Comparison of ENCODE assay signal across 8 cellular contexts in the genomic region with DNA sequence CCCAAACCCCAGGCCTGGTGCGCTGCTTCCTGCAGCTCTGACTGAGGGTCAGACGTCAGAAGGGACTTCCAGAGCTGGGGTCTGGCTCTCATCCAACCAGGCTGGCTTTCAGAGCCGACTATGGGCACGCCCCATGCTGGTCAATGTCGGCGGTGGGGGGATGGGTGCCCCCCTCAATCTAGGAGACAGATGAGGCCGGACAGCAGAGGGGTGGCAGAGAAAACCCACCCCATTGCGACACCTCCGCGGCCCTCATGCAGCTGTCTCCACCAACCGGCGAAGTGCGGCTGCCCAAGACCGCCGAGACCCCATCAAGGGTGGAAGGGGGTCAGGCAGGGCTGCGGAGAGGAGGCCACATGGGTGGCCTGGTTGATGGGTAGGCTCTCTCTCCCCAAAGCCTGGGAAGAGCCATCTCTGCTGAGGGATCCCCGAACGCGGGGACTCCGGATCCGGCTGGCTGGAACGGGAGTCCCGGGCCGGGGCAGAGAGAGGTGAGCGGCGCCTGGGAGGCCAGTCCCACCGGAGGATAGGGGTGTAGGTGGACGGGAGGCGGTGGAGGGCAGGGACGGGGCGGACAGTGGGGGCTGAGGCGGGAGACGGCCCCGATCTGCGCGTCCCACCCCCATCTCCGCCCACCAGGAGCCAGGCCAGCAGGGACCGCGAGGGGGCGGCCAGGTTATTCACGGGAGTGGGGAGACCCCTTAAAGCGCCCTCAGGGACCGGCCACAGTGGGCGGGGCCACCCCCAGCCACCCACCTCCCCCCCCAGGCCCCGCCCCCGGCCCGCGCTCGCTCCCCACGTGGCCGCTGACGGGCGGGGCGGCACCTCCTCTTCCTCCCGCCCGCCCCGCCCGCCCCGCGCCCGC. TPM values are rescaled to one million over a fixed set of nuclear protein-coding genes. Genes with fewer than 3 reads are reported as not detected.
DNase-seq lines count a peak whose midpoint lies in the region; ATAC-seq and TF ChIP-seq lines count a peak whose summit lies in the region.

A gene (plus strand): TSS at position 864 of the 865 bp plus-strand sequence. CDS start 11,748 bp downstream, outside the sequence.

- H3K36me3 ChIP-seq in BLaER1 (peaks cover 26% of the 10 kb centered on the region), mesodermal cell (ENCODE audit: control insufficient read depth, insufficient read depth, low read length) (peaks cover 20% of the 10 kb centered on the region)

- H3K4me1 ChIP-seq in BLaER1 (peaks cover 71% of the 10 kb centered on the region), mesodermal cell (ENCODE audit: control insufficient read depth, insufficient read depth, low read length, poor library complexity, severe bottlenecking) (peaks cover 35% of the 10 kb centered on the region)

- H4K20me1 ChIP-seq in BLaER1, result peaks cover 44% of the 10 kb centered on the region

- peak within 1 kb of the TSS; percentile 73 for H3K4me3 Mint-ChIP-seq in activated CD8-positive, alpha-beta memory T cell treated with anti-CD3 and anti-CD28 coated beads, Interleukin-2, amount 10 ng/mL, durations not matched to agents 7 days and 5 days

- no peak within 1 kb of the TSS for H3K27ac Mint-ChIP-seq in activated CD8-positive, alpha-beta memory T cell treated with anti-CD3 and anti-CD28 coated beads, Interleukin-2, amount 10 ng/mL, durations not matched to agents 7 days and 5 days

- no peaks in the 10 kb centered on the region for H3K27me3 ChIP-seq in BLaER1

- peak within 1 kb of the TSS; percentile 100 for H3K4me2 ChIP-seq in BLaER1

- peak within 1 kb of the TSS; percentile 99 for H3K4me3 ChIP-seq in BLaER1
- H3K4me3 ChIP-seq in epithelial cell of esophagus (ENCODE audit: low read length), result peak within 1 kb of the TSS; percentile 58
- peak within 1 kb of the TSS; percentile 89 for H3K4me3 ChIP-seq in mesodermal cell (ENCODE audit: extremely low read depth, insufficient read depth, low read length, poor library complexity, severe bottlenecking)

- H3K27me3 Mint-ChIP-seq in activated CD8-positive, alpha-beta memory T cell treated with anti-CD3 and anti-CD28 coated beads, Interleukin-2, amount 10 ng/mL, durations not matched to agents 7 days and 5 days, result no peaks in the 10 kb centered on the region

- H3K27ac ChIP-seq in BLaER1 (peak within 1 kb of the TSS; percentile 97), mesodermal cell (ENCODE audit: low read depth, low read length, severe bottlenecking) (peak within 1 kb of the TSS; percentile 45)

- DNase-seq in NCI-H2227 (lab: John Stamatoyannopoulos, UW; ENCODE audit: unreplicated experiment), result peak; percentile 65
- peak; percentile 53 for DNase-seq in activated CD8-positive, alpha-beta memory T cell treated with anti-CD3 and anti-CD28 coated beads, Interleukin-2, amount 10 ng/mL, durations not matched to agents 7 days and 5 days
- peak; percentile 63 for DNase-seq in epithelial cell of esophagus (ENCODE audit: low read depth)
- DNase-seq in stimulated activated naive CD8-positive, alpha-beta T cell treated with anti-CD3 and anti-CD28 coated beads, Interleukin-15, Interleukin-2, amounts not matched to agents 100 U/mL and 50 U/mL, for 24 hours, result peak; percentile 70

- WGBS in mesodermal cell (ENCODE audit: insufficient coverage in 2 of 2), 2 experiments, result 17 to 34% methylated on average over 27 to 39 of the region's 61 CpGs

- ATAC-seq in GM19438 (IDR thresholded peaks at IDR 0.05; ENCODE audit: low read depth, unreplicated experiment) (peak; percentile 48), HG02884 (IDR thresholded peaks at IDR 0.05; ENCODE audit: unreplicated experiment) (no peak)
- peak; percentile 70 for ATAC-seq in activated CD8-positive, alpha-beta memory T cell treated with anti-CD3 and anti-CD28 coated beads, Interleukin-2, amount 10 ng/mL, durations not matched to agents 7 days and 5 days
- peak; percentile 54 for ATAC-seq in stimulated activated naive CD8-positive, alpha-beta T cell treated with anti-CD3 and anti-CD28 coated beads, Interleukin-15, Interleukin-2, amounts not matched to agents 100 U/mL and 50 U/mL, for 24 hours

- no peak for TF ChIP-seq CTCF in epithelial cell of esophagus (IDR thresholded peaks at IDR 0.05; ENCODE audit: insufficient read depth, low read depth, low read length, missing control alignments)

- peak within 1 kb of the TSS; percentile 97 for H3K9ac ChIP-seq in BLaER1

- H3K36me3 Mint-ChIP-seq in activated CD8-positive, alpha-beta memory T cell treated with anti-CD3 and anti-CD28 coated beads, Interleukin-2, amount 10 ng/mL, durations not matched to agents 7 days and 5 days, result no peaks in the 10 kb centered on the region

- H3K9me3 ChIP-seq in BLaER1, result no peaks in the 10 kb centered on the region
- H3K9me3 ChIP-seq in mesodermal cell (ENCODE audit: control insufficient read depth, low read length), result no peaks in the 10 kb centered on the region

- no peaks in the 10 kb centered on the region for H3K9me3 Mint-ChIP-seq in activated CD8-positive, alpha-beta memory T cell treated with anti-CD3 and anti-CD28 coated beads, Interleukin-2, amount 10 ng/mL, durations not matched to agents 7 days and 5 days (ENCODE audit: low read depth)

- CTCF ChIA-PET in activated CD8-positive, alpha-beta memory T cell treated with anti-CD3 and anti-CD28 coated beads, Interleukin-2, amount 10 ng/mL, durations not matched to agents 7 days and 5 days (lab: Charles Lee), result interaction anchor here (2.3 to 3.2 kb wide), 2 partner anchors 11 to 34 kb away, joined by 8 to 17 read pairs; no protein-coding TSS in a partner anchor

- peaks cover 34% of the 10 kb centered on the region for H3K4me1 Mint-ChIP-seq in activated CD8-positive, alpha-beta memory T cell treated with anti-CD3 and anti-CD28 coated beads, Interleukin-2, amount 10 ng/mL, durations not matched to agents 7 days and 5 days

RNA-seq across cellular contexts. Expression of the gene that starts here (rescaled TPM):
- total RNA-seq in activated CD8-positive, alpha-beta memory T cell treated with anti-CD3 and anti-CD28 coated beads, Interleukin-2, amount 10 ng/mL, durations not matched to agents 7 days and 5 days, result 10 to 100 TPM; 59.9 to 63.6 TPM
- polyA plus RNA-seq in mesodermal cell (2013, experiment 1 of 2), result 58.2 TPM
- polyA plus RNA-seq in mesodermal cell (2013, experiment 2 of 2), result 54.6 TPM
